ENCODE assay signal across 11 cellular contexts in the genomic region with DNA sequence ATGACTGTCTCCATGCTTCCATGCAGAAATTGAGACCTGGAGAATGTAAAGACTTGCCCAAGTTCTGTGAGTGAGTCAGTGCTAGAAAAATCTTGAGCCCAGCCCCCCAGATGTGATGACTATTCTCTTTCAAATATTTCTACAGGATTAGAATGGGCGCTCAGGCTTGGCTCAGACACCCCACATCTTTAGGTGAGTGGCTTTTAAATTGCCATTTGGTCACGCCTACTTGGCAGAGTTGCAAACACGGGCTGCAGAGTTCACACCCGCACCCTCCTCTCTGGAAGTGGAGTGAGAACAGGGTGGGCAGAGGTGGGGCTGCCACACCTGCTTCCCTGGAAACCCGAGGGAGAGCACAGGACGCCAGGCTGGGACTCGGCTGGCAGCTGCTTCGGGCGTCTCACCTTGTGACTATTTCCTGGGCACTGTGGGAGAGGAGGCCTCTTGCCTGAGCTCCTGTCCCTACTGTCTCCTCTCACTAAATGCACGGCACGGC. TPM values are rescaled to one million over a fixed set of nuclear protein-coding genes. Genes with fewer than 3 reads are reported as not detected.
A peak's percentile ranks its signal among the peaks of the same experiment; 100 is the strongest.
DNase-seq lines count a peak whose midpoint lies in the region; ATAC-seq and TF ChIP-seq lines count a peak whose summit lies in the region.
"Had no signal": no experiment of that assay in that cellular context is flagged by ENCODE, and none has a peak within 500 bp of the region (broad histone marks: within the 10 kb centered on the region; RNA-seq: fewer than 3 reads in every experiment).

No MANE protein-coding gene starts in this region.

- H3K27me3 ChIP-seq in Peyer's patch (no peaks in the 10 kb centered on the region), upper lobe of left lung (no peaks in the 10 kb centered on the region), suprapubic skin (no peaks in the 10 kb centered on the region)

- peak; percentile 8 for DNase-seq in NCI-H510A treated with DMSO at 0.1 percent for 48 hours (lab: John Stamatoyannopoulos, UW)
- no peak for DNase-seq in NCI-H510A (lab: John Stamatoyannopoulos, UW)
- peak in 2 of 3 donors; percentile 81 to 85 for DNase-seq in Peyer's patch
- DNase-seq in fibroblast of the aortic adventitia (ENCODE audit: low read depth) = peak; percentile 80
- peak; percentile 31 to 34 for DNase-seq in upper lobe of left lung
- DNase-seq in suprapubic skin (ENCODE audit: low spot score in 2 of 2) = no peak
- no peak for DNase-seq in NCI-H82 treated with DMSO at 0.1 percent for 48 hours (lab: John Stamatoyannopoulos, UW; ENCODE audit: unreplicated experiment)
- DNase-seq: activated CD4-positive, alpha-beta T cell treated with anti-CD3 and anti-CD28 coated beads for 36 hours; activated naive CD8-positive, alpha-beta T cell treated with anti-CD3 and anti-CD28 coated beads, Interleukin-2, amount 10 ng/mL, durations not matched to agents 7 days and 5 days; H9 had no signal

- no peak for TF ChIP-seq EP300 in upper lobe of left lung (IDR thresholded peaks at IDR 0.05)
- TF ChIP-seq EP300 in suprapubic skin (IDR thresholded peaks at IDR 0.05) = no peak

- H3K4me1 ChIP-seq in Peyer's patch = no peaks in the 10 kb centered on the region
- H3K4me1 ChIP-seq in upper lobe of left lung = no peaks in the 10 kb centered on the region
- H3K4me1 ChIP-seq in suprapubic skin = no peaks in the 10 kb centered on the region

- H3K36me3 ChIP-seq in Peyer's patch (no peaks in the 10 kb centered on the region), upper lobe of left lung (no peaks in the 10 kb centered on the region), suprapubic skin (no peaks in the 10 kb centered on the region)

- peak overlapping the region in 3 of 4 donors; percentile 39 to 83 (median 73) for H3K27ac ChIP-seq in Peyer's patch
- H3K27ac ChIP-seq in upper lobe of left lung = no peak overlapping the region
- H3K27ac ChIP-seq in suprapubic skin = no peak overlapping the region

- ATAC-seq in upper lobe of left lung (ENCODE audit: low FRiP score in 2 of 2) (peak in 1 of 2 donors; percentile 54), GM19452 (IDR thresholded peaks at IDR 0.05; ENCODE audit: unreplicated experiment) (no peak)

- 65 to 67% methylated on average over 9 to 11 of the region's 11 CpGs for WGBS in upper lobe of left lung, 2 donors
- WGBS in suprapubic skin = 41% methylated on average over 11 of the region's 11 CpGs

- TF ChIP-seq CTCF in Peyer's patch (IDR thresholded peaks at IDR 0.05) = no peak
- TF ChIP-seq CTCF in fibroblast of the aortic adventitia (IDR thresholded peaks at IDR 0.05; ENCODE audit: insufficient read depth, low read length) = no peak
- TF ChIP-seq CTCF in upper lobe of left lung (IDR thresholded peaks at IDR 0.05) = no peak
- TF ChIP-seq CTCF in suprapubic skin (IDR thresholded peaks at IDR 0.05) = no peak

- H3K9me3 ChIP-seq in Peyer's patch = no peaks in the 10 kb centered on the region
- peaks cover 0 to 4% (median 2%) of the 10 kb centered on the region in 4 donors for H3K9me3 ChIP-seq in upper lobe of left lung
- H3K9me3 ChIP-seq in suprapubic skin = no peaks in the 10 kb centered on the region

- H3K4me3 ChIP-seq in Peyer's patch (no peak overlapping the region), fibroblast of the aortic adventitia (ENCODE audit: low read depth, low read length) (no peak overlapping the region), upper lobe of left lung (no peak overlapping the region), suprapubic skin (no peak overlapping the region)

- TF ChIP-seq POLR2A in Peyer's patch (IDR thresholded peaks at IDR 0.05) (peak; percentile 15 to 19), upper lobe of left lung (IDR thresholded peaks at IDR 0.05) (no peak), suprapubic skin (IDR thresholded peaks at IDR 0.05) (no peak)

RNA-seq across cellular contexts. Expression of a gene that starts 37.6 kb away (rescaled TPM):
- total RNA-seq in Peyer's patch (1 to 10 TPM in 1 of 4 donors, not detected in 3; 1.7 TPM), fibroblast of the aortic adventitia (ENCODE audit: low replicate concordance) (0.63 TPM in 1 of 2 replicates, not detected in the other), upper lobe of left lung (10 to 100 TPM in 4 of 6 donors, 1 to 10 TPM in 1, under 1 TPM in 1; 0.89 to 70.3 (median 13.6) TPM), suprapubic skin (under 1 TPM in 1 of 4 donors, not detected in 3; 0.81 TPM)

Comparison
In these comparisons a context has a peak if more than half of its experiments do, and no peak if none do; other contexts are left out.
1. DNase-seq: peak in NCI-H510A treated with DMSO at 0.1 percent for 48 hours (single experiment), Peyer's patch (2 of 3), fibroblast of the aortic adventitia (single experiment) and upper lobe of left lung (2 of 2); none in NCI-H510A (single experiment), suprapubic skin (0 of 2) and NCI-H82 treated with DMSO at 0.1 percent for 48 hours (single experiment).
2. H3K27ac ChIP-seq: peak in Peyer's patch (3 of 4); none in upper lobe of left lung (0 of 4) and suprapubic skin (single experiment).
3. POLR2A ChIP-seq: peak in Peyer's patch (2 of 2); none in upper lobe of left lung (0 of 4) and suprapubic skin (0 of 2).